2 cellular contexts compared by ENCODE assay signal in the genomic region with DNA sequence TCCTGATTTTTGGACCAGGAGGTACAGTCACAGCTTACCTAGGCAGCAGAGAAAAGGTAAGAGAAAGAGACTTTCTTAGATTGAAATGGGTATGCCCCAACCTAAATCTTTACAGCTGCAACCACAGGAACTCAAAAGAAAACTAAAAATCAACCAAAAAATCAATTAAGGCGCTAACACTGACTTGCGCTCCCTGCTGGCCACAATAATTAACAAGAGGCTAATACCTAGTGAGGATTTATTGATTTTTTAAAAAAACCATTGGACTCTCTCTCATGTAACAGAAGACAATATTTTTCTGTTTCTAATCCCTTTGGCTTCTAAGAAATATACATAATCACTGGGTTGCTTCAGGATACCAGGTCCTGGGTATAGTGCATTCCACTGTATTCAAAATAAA.
TF ChIP-seq lines count a peak whose summit lies in the region.

No MANE protein-coding gene starts in this region.

TF ChIP-seq in HCT116, 20 proteins besides CTCF, POLR2A, EP300 and RAD21:
- TF ChIP-seq, protein P1, sequence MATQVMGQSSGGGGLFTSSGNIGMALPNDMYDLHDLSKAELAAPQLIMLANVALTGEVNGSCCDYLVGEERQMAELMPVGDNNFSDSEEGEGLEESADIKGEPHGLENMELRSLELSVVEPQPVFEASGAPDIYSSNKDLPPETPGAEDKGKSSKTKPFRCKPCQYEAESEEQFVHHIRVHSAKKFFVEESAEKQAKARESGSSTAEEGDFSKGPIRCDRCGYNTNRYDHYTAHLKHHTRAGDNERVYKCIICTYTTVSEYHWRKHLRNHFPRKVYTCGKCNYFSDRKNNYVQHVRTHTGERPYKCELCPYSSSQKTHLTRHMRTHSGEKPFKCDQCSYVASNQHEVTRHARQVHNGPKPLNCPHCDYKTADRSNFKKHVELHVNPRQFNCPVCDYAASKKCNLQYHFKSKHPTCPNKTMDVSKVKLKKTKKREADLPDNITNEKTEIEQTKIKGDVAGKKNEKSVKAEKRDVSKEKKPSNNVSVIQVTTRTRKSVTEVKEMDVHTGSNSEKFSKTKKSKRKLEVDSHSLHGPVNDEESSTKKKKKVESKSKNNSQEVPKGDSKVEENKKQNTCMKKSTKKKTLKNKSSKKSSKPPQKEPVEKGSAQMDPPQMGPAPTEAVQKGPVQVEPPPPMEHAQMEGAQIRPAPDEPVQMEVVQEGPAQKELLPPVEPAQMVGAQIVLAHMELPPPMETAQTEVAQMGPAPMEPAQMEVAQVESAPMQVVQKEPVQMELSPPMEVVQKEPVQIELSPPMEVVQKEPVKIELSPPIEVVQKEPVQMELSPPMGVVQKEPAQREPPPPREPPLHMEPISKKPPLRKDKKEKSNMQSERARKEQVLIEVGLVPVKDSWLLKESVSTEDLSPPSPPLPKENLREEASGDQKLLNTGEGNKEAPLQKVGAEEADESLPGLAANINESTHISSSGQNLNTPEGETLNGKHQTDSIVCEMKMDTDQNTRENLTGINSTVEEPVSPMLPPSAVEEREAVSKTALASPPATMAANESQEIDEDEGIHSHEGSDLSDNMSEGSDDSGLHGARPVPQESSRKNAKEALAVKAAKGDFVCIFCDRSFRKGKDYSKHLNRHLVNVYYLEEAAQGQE (IDR thresholded peaks at IDR 0.05; ENCODE audit: low read depth): no peak
- TF ChIP-seq, protein P2, sequence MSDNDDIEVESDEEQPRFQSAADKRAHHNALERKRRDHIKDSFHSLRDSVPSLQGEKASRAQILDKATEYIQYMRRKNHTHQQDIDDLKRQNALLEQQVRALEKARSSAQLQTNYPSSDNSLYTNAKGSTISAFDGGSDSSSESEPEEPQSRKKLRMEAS (IDR thresholded peaks at IDR 0.05): no peak
- TF ChIP-seq JUND (IDR thresholded peaks at IDR 0.05) (no peak), CEBPB (IDR thresholded peaks at IDR 0.05; ENCODE audit: low read depth) (no peak), FOSL1 (IDR thresholded peaks at IDR 0.05; ENCODE audit: low read depth) (no peak), CBX3 (IDR thresholded peaks at IDR 0.05; ENCODE audit: low read depth) (no peak), SRF (IDR thresholded peaks at IDR 0.05; ENCODE audit: low read depth) (no peak), ELF1 (IDR thresholded peaks at IDR 0.05; ENCODE audit: borderline replicate concordance, low read depth) (no peak), EGR1 (IDR thresholded peaks at IDR 0.05; ENCODE audit: low read depth) (no peak), ZFX (IDR thresholded peaks at IDR 0.05) (no peak), EZH2 (IDR thresholded peaks at IDR 0.05) (no peak), EZH2phosphoT487 (IDR thresholded peaks at IDR 0.05; ENCODE audit: borderline replicate concordance) (no peak), ZNF274 (IDR thresholded peaks at IDR 0.05; ENCODE audit: low read depth, low read length) (no peak), SP1 (IDR thresholded peaks at IDR 0.05; ENCODE audit: low read depth) (no peak)
- TF ChIP-seq, protein P3, sequence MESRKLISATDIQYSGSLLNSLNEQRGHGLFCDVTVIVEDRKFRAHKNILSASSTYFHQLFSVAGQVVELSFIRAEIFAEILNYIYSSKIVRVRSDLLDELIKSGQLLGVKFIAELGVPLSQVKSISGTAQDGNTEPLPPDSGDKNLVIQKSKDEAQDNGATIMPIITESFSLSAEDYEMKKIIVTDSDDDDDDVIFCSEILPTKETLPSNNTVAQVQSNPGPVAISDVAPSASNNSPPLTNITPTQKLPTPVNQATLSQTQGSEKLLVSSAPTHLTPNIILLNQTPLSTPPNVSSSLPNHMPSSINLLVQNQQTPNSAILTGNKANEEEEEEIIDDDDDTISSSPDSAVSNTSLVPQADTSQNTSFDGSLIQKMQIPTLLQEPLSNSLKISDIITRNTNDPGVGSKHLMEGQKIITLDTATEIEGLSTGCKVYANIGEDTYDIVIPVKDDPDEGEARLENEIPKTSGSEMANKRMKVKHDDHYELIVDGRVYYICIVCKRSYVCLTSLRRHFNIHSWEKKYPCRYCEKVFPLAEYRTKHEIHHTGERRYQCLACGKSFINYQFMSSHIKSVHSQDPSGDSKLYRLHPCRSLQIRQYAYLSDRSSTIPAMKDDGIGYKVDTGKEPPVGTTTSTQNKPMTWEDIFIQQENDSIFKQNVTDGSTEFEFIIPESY (IDR thresholded peaks at IDR 0.05; ENCODE audit: extremely low read depth, insufficient replicate concordance, low read length): no peak
- TF ChIP-seq, protein P4, sequence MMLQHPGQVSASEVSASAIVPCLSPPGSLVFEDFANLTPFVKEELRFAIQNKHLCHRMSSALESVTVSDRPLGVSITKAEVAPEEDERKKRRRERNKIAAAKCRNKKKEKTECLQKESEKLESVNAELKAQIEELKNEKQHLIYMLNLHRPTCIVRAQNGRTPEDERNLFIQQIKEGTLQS (IDR thresholded peaks at IDR 0.05): no peak

TF ChIP-seq in HepG2, 621 proteins besides CTCF, POLR2A, EP300 and RAD21 (continued from another document):
- TF ChIP-seq, protein P5, sequence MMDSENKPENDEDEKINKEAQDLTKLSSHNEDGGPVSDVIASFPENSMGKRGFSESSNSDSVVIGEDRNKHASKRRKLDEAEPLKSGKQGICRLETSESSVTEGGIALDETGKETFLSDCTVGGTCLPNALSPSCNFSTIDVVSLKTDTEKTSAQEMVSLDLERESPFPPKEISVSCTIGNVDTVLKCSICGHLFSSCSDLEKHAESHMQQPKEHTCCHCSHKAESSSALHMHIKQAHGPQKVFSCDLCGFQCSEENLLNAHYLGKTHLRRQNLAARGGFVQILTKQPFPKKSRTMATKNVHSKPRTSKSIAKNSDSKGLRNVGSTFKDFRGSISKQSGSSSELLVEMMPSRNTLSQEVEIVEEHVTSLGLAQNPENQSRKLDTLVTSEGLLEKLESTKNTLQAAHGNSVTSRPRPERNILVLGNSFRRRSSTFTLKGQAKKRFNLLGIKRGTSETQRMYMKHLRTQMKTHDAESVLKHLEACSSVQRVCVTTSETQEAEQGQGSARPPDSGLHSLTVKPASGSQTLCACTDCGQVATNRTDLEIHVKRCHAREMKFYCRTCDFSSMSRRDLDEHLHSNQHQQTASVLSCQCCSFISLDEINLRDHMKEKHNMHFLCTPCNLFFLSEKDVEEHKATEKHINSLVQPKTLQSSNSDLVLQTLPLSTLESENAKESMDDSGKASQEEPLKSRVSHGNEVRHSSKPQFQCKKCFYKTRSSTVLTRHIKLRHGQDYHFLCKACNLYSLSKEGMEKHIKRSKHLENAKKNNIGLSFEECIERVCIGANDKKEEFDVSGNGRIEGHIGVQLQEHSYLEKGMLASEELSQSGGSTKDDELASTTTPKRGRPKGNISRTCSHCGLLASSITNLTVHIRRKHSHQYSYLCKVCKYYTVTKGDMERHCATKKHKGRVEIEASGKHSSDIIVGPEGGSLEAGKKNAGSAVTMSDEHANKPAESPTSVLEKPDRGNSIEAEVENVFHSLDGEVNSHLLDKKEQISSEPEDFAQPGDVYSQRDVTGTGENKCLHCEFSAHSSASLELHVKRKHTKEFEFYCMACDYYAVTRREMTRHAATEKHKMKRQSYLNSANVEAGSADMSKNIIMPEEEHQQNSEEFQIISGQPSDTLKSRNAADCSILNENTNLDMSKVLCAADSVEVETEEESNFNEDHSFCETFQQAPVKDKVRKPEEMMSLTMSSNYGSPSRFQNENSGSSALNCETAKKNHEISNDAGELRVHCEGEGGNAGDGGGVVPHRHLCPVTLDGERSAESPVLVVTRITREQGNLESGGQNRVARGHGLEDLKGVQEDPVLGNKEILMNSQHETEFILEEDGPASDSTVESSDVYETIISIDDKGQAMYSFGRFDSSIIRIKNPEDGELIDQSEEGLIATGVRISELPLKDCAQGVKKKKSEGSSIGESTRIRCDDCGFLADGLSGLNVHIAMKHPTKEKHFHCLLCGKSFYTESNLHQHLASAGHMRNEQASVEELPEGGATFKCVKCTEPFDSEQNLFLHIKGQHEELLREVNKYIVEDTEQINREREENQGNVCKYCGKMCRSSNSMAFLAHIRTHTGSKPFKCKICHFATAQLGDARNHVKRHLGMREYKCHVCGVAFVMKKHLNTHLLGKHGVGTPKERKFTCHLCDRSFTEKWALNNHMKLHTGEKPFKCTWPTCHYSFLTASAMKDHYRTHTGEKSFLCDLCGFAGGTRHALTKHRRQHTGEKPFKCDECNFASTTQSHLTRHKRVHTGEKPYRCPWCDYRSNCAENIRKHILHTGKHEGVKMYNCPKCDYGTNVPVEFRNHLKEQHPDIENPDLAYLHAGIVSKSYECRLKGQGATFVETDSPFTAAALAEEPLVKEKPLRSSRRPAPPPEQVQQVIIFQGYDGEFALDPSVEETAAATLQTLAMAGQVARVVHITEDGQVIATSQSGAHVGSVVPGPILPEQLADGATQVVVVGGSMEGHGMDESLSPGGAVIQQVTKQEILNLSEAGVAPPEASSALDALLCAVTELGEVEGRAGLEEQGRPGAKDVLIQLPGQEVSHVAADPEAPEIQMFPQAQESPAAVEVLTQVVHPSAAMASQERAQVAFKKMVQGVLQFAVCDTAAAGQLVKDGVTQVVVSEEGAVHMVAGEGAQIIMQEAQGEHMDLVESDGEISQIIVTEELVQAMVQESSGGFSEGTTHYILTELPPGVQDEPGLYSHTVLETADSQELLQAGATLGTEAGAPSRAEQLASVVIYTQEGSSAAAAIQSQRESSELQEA (CRISPR knock-in tag; IDR thresholded peaks at IDR 0.05; ENCODE audit: not compliant biosample characterization): no peak
- TF ChIP-seq KAT2B (IDR thresholded peaks at IDR 0.05; ENCODE audit: borderline replicate concordance, low read depth, low read length): peak; percentile 83
- TF ChIP-seq NFE2 (CRISPR knock-in tag; IDR thresholded peaks at IDR 0.05): no peak
